8 cellular contexts compared by ENCODE assay signal in genomic region chr12:58920102-58920955, GRCh38. TPM values are rescaled to one million over a fixed set of nuclear protein-coding genes. Genes with fewer than 3 reads are reported as not detected.
A peak's percentile ranks its signal among the peaks of the same experiment; 100 is the strongest.
DNase-seq lines count a peak whose midpoint lies in the region; ATAC-seq and TF ChIP-seq lines count a peak whose summit lies in the region.

Gene LRIG3, minus strand, starts transcription at chr12:58920504. Its CDS starts 269 bp downstream, at chr12:58920235.

- H3K27me3 ChIP-seq in HUES6 (ENCODE audit: control insufficient read depth, insufficient read depth, low read length) (peaks cover 8% of the 10 kb centered on the region; the same call in 1 of the 2 replicates), SJSA1 (replicated peaks) (no peaks in the 10 kb centered on the region)

- DNase-seq in GM10266 (ENCODE audit: extremely low spot score) (peak; percentile 80), SJSA1 (ENCODE audit: low read depth in 1 of 2, low spot score in 2 of 2) (peak; percentile 90), dermis microvascular lymphatic vessel endothelial cell (ENCODE audit: low read depth in 2 of 2) (peak; percentile 94 to 97), left kidney (ENCODE audit: low read depth, low spot score) (peak; percentile 98), KG1 (lab: John Stamatoyannopoulos, UW) (no peak)

- peak within 1 kb of the TSS; percentile 87 for H3K9ac ChIP-seq in HUES6 (ENCODE audit: low read length)

- ATAC-seq in GM21723 (IDR thresholded peaks at IDR 0.05; ENCODE audit: unreplicated experiment): peak; percentile 87
- peak; percentile 75 for ATAC-seq in stimulated activated memory B cell treated with anti-CD40 and anti-IgM and Interleukin-4, amounts not matched to agents 10 μg/mL and 1 μg/mL and 100 μg/mL, for 72 hours

- H3K4me1 Mint-ChIP-seq in stimulated activated memory B cell treated with anti-CD40 and anti-IgM and Interleukin-4, amounts not matched to agents 10 μg/mL and 1 μg/mL and 100 μg/mL, for 72 hours: no peaks in the 10 kb centered on the region

- H3K4me1 ChIP-seq in HUES6 (ENCODE audit: control insufficient read depth, insufficient read depth, low read length): peaks cover 48% of the 10 kb centered on the region
- H3K4me1 ChIP-seq in SJSA1 (replicated peaks): peaks cover 53% of the 10 kb centered on the region

- TF ChIP-seq CTCF in GM10266 (IDR thresholded peaks at IDR 0.05; ENCODE audit: control insufficient read depth, insufficient read depth, low read depth, missing control alignments): no peak

- H3K4me3 ChIP-seq in HUES6 (ENCODE audit: low read depth, low read length): peak within 1 kb of the TSS; percentile 75
- H3K4me3 ChIP-seq in SJSA1: peak within 1 kb of the TSS; percentile 80

- no peaks in the 10 kb centered on the region for H3K36me3 ChIP-seq in HUES6 (ENCODE audit: control insufficient read depth, insufficient read depth, low read length)
- peaks cover 9% of the 10 kb centered on the region for H3K36me3 ChIP-seq in SJSA1

- H3K9me3 ChIP-seq in HUES6 (ENCODE audit: control insufficient read depth, insufficient read depth, low read depth, low read length) (no peaks in the 10 kb centered on the region), SJSA1 (replicated peaks) (no peaks in the 10 kb centered on the region)

- H3K27ac ChIP-seq in HUES6 (ENCODE audit: low read depth, low read length): peak within 1 kb of the TSS; percentile 86; the same call in 1 of the 2 replicates
- peak within 1 kb of the TSS; percentile 64 for H3K27ac ChIP-seq in SJSA1

- peaks cover 2% of the 10 kb centered on the region for H3K9me3 Mint-ChIP-seq in stimulated activated memory B cell treated with anti-CD40 and anti-IgM and Interleukin-4, amounts not matched to agents 10 μg/mL and 1 μg/mL and 100 μg/mL, for 72 hours

- H3K27ac Mint-ChIP-seq in stimulated activated memory B cell treated with anti-CD40 and anti-IgM and Interleukin-4, amounts not matched to agents 10 μg/mL and 1 μg/mL and 100 μg/mL, for 72 hours: no peak within 1 kb of the TSS

- H3K4me3 Mint-ChIP-seq in stimulated activated memory B cell treated with anti-CD40 and anti-IgM and Interleukin-4, amounts not matched to agents 10 μg/mL and 1 μg/mL and 100 μg/mL, for 72 hours: peak within 1 kb of the TSS; percentile 80

- H3K27me3 Mint-ChIP-seq in stimulated activated memory B cell treated with anti-CD40 and anti-IgM and Interleukin-4, amounts not matched to agents 10 μg/mL and 1 μg/mL and 100 μg/mL, for 72 hours: peaks cover 43% of the 10 kb centered on the region

- no peaks in the 10 kb centered on the region for H3K36me3 Mint-ChIP-seq in stimulated activated memory B cell treated with anti-CD40 and anti-IgM and Interleukin-4, amounts not matched to agents 10 μg/mL and 1 μg/mL and 100 μg/mL, for 72 hours

RNA-seq across cellular contexts. Expression of gene LRIG3, which starts in this region (rescaled TPM):
- total RNA-seq in SJSA1 (2014; rRNA removed; shearing (Covaris generic)): 30.6 and 51.8 TPM in 2 replicates
- total RNA-seq in dermis microvascular lymphatic vessel endothelial cell: 24.5 and 33.0 TPM in 2 replicates
